Comparison of ENCODE assay signal across 9 cellular contexts in genomic region chr10:84008878-84009277, GRCh38.
DNase-seq lines count a peak whose midpoint lies in the region; ATAC-seq, FAIRE-seq and TF ChIP-seq lines count a peak whose summit lies in the region.
"Had no signal": no experiment of that assay in that cellular context is flagged by ENCODE, and none has a peak within 500 bp of the region (broad histone marks: within the 10 kb centered on the region; RNA-seq: fewer than 3 reads in every experiment).

No MANE protein-coding gene starts in this region.

- DNase-seq in COLO829 (ENCODE audit: low spot score): peak; percentile 11
- DNase-seq in GM19239 (ENCODE audit: insufficient read length, low spot score): peak; percentile 37
- no peak for DNase-seq in IMR-90
- peak; percentile 80 for DNase-seq in activated CD8-positive, alpha-beta memory T cell treated with anti-CD3 and anti-CD28 coated beads, Interleukin-2, amount 50 U/mL, for 48 hours
- DNase-seq in kidney glomerular epithelial cell (lab: John Stamatoyannopoulos, UW): peak; percentile 15
- no peak for DNase-seq in NK-92 (lab: John Stamatoyannopoulos, UW; ENCODE audit: unreplicated experiment)

- no peaks in the 10 kb centered on the region for H4K20me1 ChIP-seq in IMR-90 (ENCODE audit: insufficient read depth, low read length)

- H4K5ac ChIP-seq in IMR-90 (ENCODE audit: low read depth, low read length): no peak overlapping the region

- dilution Hi-C loops in IMR-90 (cut with HindIII; ENCODE audit: low sequenced_read_pairs, unreplicated experiment): no loop called here

- ATAC-seq in IMR-90 (ENCODE audit: low read depth) (no peak), HG03108 (IDR thresholded peaks at IDR 0.05; ENCODE audit: unreplicated experiment) (no peak), HG03571 (IDR thresholded peaks at IDR 0.05; ENCODE audit: unreplicated experiment) (no peak)

- no peak overlapping the region for H4K91ac ChIP-seq in IMR-90 (ENCODE audit: insufficient read depth, low read depth, low read length)

- no peaks in the 10 kb centered on the region; the same call in 1 of the 2 replicates for H3K9me3 ChIP-seq in IMR-90 (ENCODE audit: control insufficient read depth, insufficient read depth, low read length)

- H2BK5ac ChIP-seq in IMR-90 (ENCODE audit: low read depth, low read length, poor library complexity, severe bottlenecking): no peak overlapping the region

- no peaks in the 10 kb centered on the region for H3K27me3 ChIP-seq in IMR-90 (ENCODE audit: control insufficient read depth, insufficient read depth, low read length)

- WGBS in IMR-90 (ENCODE audit: extremely low coverage in 2 of 2, insufficient read length in 1 of 2), 2 experiments: no CpG with 5 or more reads among the region's 3 CpGs

- no peak for TF ChIP-seq POLR2A in IMR-90 (IDR thresholded peaks at IDR 0.05; ENCODE audit: low read depth, low read length)

- H2AFZ ChIP-seq in IMR-90 (replicated peaks; ENCODE audit: low read length, poor library complexity): no peak overlapping the region

- TF ChIP-seq CTCF in IMR-90 (conservative IDR thresholded peaks at IDR 0.05; ENCODE audit: low read depth, low read length): peak; percentile 39

- no peak overlapping the region for H4K8ac ChIP-seq in IMR-90 (ENCODE audit: low read depth in 2 of 2, low read length in 2 of 2)

- no peaks in the 10 kb centered on the region for H3K4me1 ChIP-seq in IMR-90 (ENCODE audit: control insufficient read depth, insufficient read depth, low read length)

- TF ChIP-seq RAD21 in IMR-90 (IDR thresholded peaks at IDR 0.05; ENCODE audit: low read length): no peak

- no peak overlapping the region for H2BK120ac ChIP-seq in IMR-90 (ENCODE audit: low read depth, low read length)

- BruUV-seq in IMR-90 (replicated peaks; lab: Mats Ljungman, UMichigan): no TSS peak

- no peaks in the 10 kb centered on the region for H3K36me3 ChIP-seq in IMR-90 (ENCODE audit: control insufficient read depth, insufficient read depth, low read length)

- H3K27ac ChIP-seq in IMR-90 (ENCODE audit: insufficient read depth, low read length): no peak overlapping the region

- no peaks in the 10 kb centered on the region for H3K9me1 ChIP-seq in IMR-90 (ENCODE audit: insufficient read depth, low read length)

- no peak overlapping the region for H2BK15ac ChIP-seq in IMR-90 (ENCODE audit: low read depth, low read length)

- CTCF ChIA-PET in IMR-90 (lab: Yijun Ruan, JAX): no interaction called here

- no peak overlapping the region for H2BK20ac ChIP-seq in IMR-90 (ENCODE audit: low read depth, low read length)

- H3K14ac ChIP-seq in IMR-90 (replicated peaks; ENCODE audit: low read depth, low read length): no peak overlapping the region

- H3K9ac ChIP-seq in IMR-90 (ENCODE audit: low read depth, low read length): no peak overlapping the region

- H2AK9ac ChIP-seq in IMR-90 (replicated peaks; ENCODE audit: low read depth, low read length, poor library complexity): no peak overlapping the region

- H2AK5ac ChIP-seq in IMR-90 (ENCODE audit: low read depth, low read length): no peak overlapping the region

- no peak overlapping the region for H3K4ac ChIP-seq in IMR-90 (ENCODE audit: low read depth, low read length)

- in situ Hi-C loops in IMR-90 (cut with MboI; ENCODE audit: low sequenced_read_pairs): no loop called here

- H3K4me3 ChIP-seq in IMR-90 (ENCODE audit: insufficient read depth, low read depth, low read length): no peak overlapping the region

- no peak overlapping the region for H3K18ac ChIP-seq in IMR-90 (ENCODE audit: low read depth, low read length)

- no peak overlapping the region for H3K4me2 ChIP-seq in IMR-90 (ENCODE audit: low read depth, low read length)

- no peaks in the 10 kb centered on the region for H3K79me1 ChIP-seq in IMR-90 (ENCODE audit: low read depth in 1 of 2, low read length in 2 of 2)

- no peak overlapping the region for H3K56ac ChIP-seq in IMR-90 (ENCODE audit: extremely low read depth, insufficient read depth, low read length)

- no peak for FAIRE-seq in GM19239 (lab: Jason Lieb, UNC)
- FAIRE-seq: islet of Langerhans had no signal

- intact Hi-C loops in IMR-90 (cut with micrococcal nuclease): no loop called here

- POLR2A ChIA-PET in IMR-90 (lab: Charles Lee; ENCODE audit: unreplicated experiment): no interaction called here

- no peak overlapping the region for H3K23ac ChIP-seq in IMR-90 (ENCODE audit: low read depth, low read length)

TF ChIP-seq in IMR-90, 13 proteins besides CTCF, POLR2A, EP300 and RAD21:
- TF ChIP-seq FOS (IDR thresholded peaks at IDR 0.05; ENCODE audit: low read depth, low read length) (no peak), SMC3 (IDR thresholded peaks at IDR 0.05; ENCODE audit: low read depth, low read length) (peak; percentile 22; the same call in 1 of the 2 replicates)
TF ChIP-seq in IMR-90: peak in this region for 1.

Comparison
In these comparisons a context has a peak if more than half of its experiments do, and no peak if none do; other contexts are left out.
1. DNase-seq: peak in COLO829 (single experiment), GM19239 (single experiment), activated CD8-positive, alpha-beta memory T cell treated with anti-CD3 and anti-CD28 coated beads, Interleukin-2, amount 50 U/mL, for 48 hours (single experiment) and kidney glomerular epithelial cell (single experiment); none in IMR-90 (single experiment) and NK-92 (single experiment).